ENCODE assay signal across 9 cellular contexts in the genomic region with DNA sequence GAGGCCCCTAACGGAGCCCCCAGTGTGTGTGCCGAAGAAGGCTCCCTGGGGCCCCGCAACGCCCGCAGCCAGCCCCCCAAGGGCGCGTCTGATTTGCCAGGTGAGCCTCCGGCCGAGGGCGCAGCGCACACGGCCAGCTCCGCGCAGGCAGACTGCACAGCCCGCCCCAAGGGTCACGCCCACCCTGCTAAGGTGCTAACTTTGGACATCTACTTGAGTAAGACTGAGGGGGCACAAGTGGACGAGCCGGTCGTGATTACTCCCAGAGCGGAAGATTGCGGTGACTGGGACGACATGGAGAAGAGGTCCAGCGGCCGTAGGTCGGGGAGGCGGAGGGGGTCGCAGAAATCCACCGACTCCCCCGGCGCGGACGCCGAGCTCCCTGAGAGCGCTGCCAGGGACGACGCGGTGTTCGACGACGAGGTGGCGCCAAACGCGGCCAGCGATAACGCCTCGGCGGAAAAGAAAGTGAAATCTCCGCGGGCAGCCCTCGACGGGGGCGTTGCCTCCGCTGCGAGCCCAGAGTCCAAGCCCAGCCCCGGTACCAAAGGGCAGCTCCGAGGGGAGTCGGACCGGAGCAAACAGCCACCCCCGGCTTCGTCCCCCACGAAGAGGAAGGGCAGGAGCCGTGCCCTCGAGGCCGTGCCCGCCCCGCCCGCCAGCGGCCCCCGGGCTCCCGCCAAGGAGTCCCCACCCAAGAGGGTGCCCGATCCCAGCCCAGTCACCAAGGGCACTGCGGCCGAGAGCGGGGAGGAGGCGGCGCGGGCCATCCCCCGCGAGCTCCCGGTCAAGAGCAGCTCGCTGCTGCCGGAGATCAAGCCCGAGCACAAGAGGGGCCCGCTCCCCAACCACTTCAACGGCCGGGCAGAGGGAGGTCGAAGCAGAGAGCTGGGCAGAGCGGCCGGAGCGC.
DNase-seq lines count a peak whose midpoint lies in the region; FAIRE-seq and TF ChIP-seq lines count a peak whose summit lies in the region.
"Had no signal": no experiment of that assay in that cellular context is flagged by ENCODE, and none has a peak within 500 bp of the region (broad histone marks: within the 10 kb centered on the region; RNA-seq: fewer than 3 reads in every experiment).

No MANE protein-coding gene starts in this region.

- POLR2A ChIA-PET in GM10248 (lab: Yijun Ruan, JAX), result interaction anchor here (0.6 to 1.3 kb wide), 3 partner anchors 9 to 27 kb away, joined by 3 to 6 read pairs (median 4); no protein-coding TSS in a partner anchor

- H3K9me3 ChIP-seq in GM23248 (ENCODE audit: low read depth), result no peaks in the 10 kb centered on the region

- 3 to 4% methylated on average over 55 to 80 of the region's 90 CpGs for WGBS in GM23248 (ENCODE audit: low coverage in 1 of 2, low lambda C conversion rate in 2 of 2, missing lambda C conversion rate in 2 of 2), 2 experiments
- 0 to 1% methylated on average over 59 to 70 of the region's 90 CpGs for WGBS in lower leg skin, 2 donors

- H3K36me3 ChIP-seq in GM23248 (ENCODE audit: low read depth), result no peaks in the 10 kb centered on the region

- H2AFZ ChIP-seq in GM23248, result peak overlapping the region; percentile 86

- in situ Hi-C loops in GM23248 (cut with MboI), result no loop called here

- peak overlapping the region; percentile 76 for H3K9ac ChIP-seq in GM23248

- H3K27me3 ChIP-seq in GM23248 (replicated peaks; ENCODE audit: insufficient read depth), result no peaks in the 10 kb centered on the region

- H3K27ac ChIP-seq in GM23248, result no peak overlapping the region

- peak; percentile 81 for DNase-seq in GM10248 (ENCODE audit: extremely low spot score)
- peak; percentile 82 for DNase-seq in GM23248
- peak; percentile 66 for DNase-seq in LHCN-M2 (ENCODE audit: low read depth)
- peak; percentile 46 to 63 (median 58) for DNase-seq in activated CD4-positive, CD25-positive, alpha-beta regulatory T cell (lab: John Stamatoyannopoulos, UW)
- peak; percentile 20 for DNase-seq in cortex of kidney (lab: John Stamatoyannopoulos, UW)
- peak; percentile 47 to 94 for DNase-seq in lower leg skin (ENCODE audit: low spot score in 2 of 2)
- DNase-seq in stimulated activated CD4-positive, alpha-beta T cell treated with anti-CD3 and anti-CD28 coated beads, TNF-alpha, amount 100 ng/mL, for 48 hours (ENCODE audit: low read depth in 3 of 3), result peak in 2 of 3 donors; percentile 59 to 69
- DNase-seq in urothelium cell line (ENCODE audit: low spot score), result no peak

- FAIRE-seq in urothelium cell line (lab: Jason Lieb, UNC), result no peak
- FAIRE-seq: islet of Langerhans had no signal

- H3K4me2 ChIP-seq in GM23248 (ENCODE audit: unreplicated experiment), result peak overlapping the region; percentile 78

- intact Hi-C loops in lower leg skin (cut with DNase I; ENCODE audit: low total_unique reads), result no loop called here

- no peaks in the 10 kb centered on the region for H3K9me2 ChIP-seq in GM23248 (ENCODE audit: insufficient read depth)

- peaks cover 17% of the 10 kb centered on the region for H3F3A ChIP-seq in GM23248 (ENCODE audit: insufficient read depth)

- H3K79me2 ChIP-seq in GM23248 (ENCODE audit: insufficient read depth), result peaks cover 20% of the 10 kb centered on the region

- H3K4me1 ChIP-seq in GM23248 (ENCODE audit: insufficient read depth), result peaks cover 17% of the 10 kb centered on the region

- CTCF ChIA-PET in GM10248 (lab: Yijun Ruan, JAX), result interaction anchor here (0.7 to 3.9 kb wide), 20 partner anchors 10 to 467 kb away, joined by 3 to 26 read pairs (median 4); no protein-coding TSS in a partner anchor

- TF ChIP-seq CTCF in GM10248 (IDR thresholded peaks at IDR 0.05; ENCODE audit: control extremely low read depth, extremely low read depth, low read depth, missing control alignments) (peak; percentile 59), lower leg skin (IDR thresholded peaks at IDR 0.05) (no peak)

- no peak for TF ChIP-seq POLR2A in lower leg skin (IDR thresholded peaks at IDR 0.05)

- no peaks in the 10 kb centered on the region for H4K20me1 ChIP-seq in GM23248 (ENCODE audit: insufficient read depth)

- H3K4me3 ChIP-seq in GM23248, result peak overlapping the region; percentile 75
- peak overlapping the region; percentile 62 for H3K4me3 ChIP-seq in lower leg skin (ENCODE audit: low read depth, poor library complexity, severe bottlenecking)
